In genomic region chr12:133129368-133130037, GRCh38 we compare ENCODE assay signal across 8 cellular contexts. TPM values are rescaled to one million over a fixed set of nuclear protein-coding genes. Genes with fewer than 3 reads are reported as not detected.
DNase-seq lines count a peak whose midpoint lies in the region; ATAC-seq lines count a peak whose summit lies in the region.

No MANE protein-coding gene starts in this region.

- peak overlapping the region; percentile 97 for H3K27ac Mint-ChIP-seq in activated naive CD4-positive, alpha-beta T cell treated with anti-CD3 and anti-CD28 coated beads for 36 hours

- DNase-seq in activated naive CD4-positive, alpha-beta T cell treated with anti-CD3 and anti-CD28 coated beads for 36 hours = no peak
- DNase-seq in activated naive CD4-positive, alpha-beta T cell treated with anti-CD3 and anti-CD28 coated beads, Interleukin-2, amount 50 U/mL, for 16 hours = no peak
- peak; percentile 28 for DNase-seq in OCI-M2 (lab: John Stamatoyannopoulos, UW; ENCODE audit: unreplicated experiment)
- peak; percentile 44 for DNase-seq in dermis blood vessel endothelial cell
- no peak for DNase-seq in aorta
- DNase-seq in SHP77 (lab: John Stamatoyannopoulos, UW) = no peak
- DNase-seq in NCI-H748 treated with DMSO at 0.1 percent for 48 hours (lab: John Stamatoyannopoulos, UW) = no peak

- H3K36me3 Mint-ChIP-seq in activated naive CD4-positive, alpha-beta T cell treated with anti-CD3 and anti-CD28 coated beads for 36 hours (ENCODE audit: low read depth) = peaks cover 70% of the 10 kb centered on the region

- H3K27me3 ChIP-seq in mononuclear cell (ENCODE audit: insufficient read depth, low read length) (no peaks in the 10 kb centered on the region), aorta (ENCODE audit: control insufficient read depth in 1 of 2, insufficient read depth in 2 of 2, low read length in 1 of 2) (no peaks in the 10 kb centered on the region)

- H3K4me3 ChIP-seq in mononuclear cell (ENCODE audit: low read length) (peak overlapping the region; percentile 67), aorta (ENCODE audit: low read length in 2 of 2) (peak overlapping the region; percentile 46 to 83)

- WGBS in aorta, 2 donors = 18 to 24% methylated on average over 20 to 26 of the region's 26 CpGs

- peak; percentile 33 for ATAC-seq in aorta (ENCODE audit: low FRiP score)

- no peaks in the 10 kb centered on the region for H3K27me3 Mint-ChIP-seq in activated naive CD4-positive, alpha-beta T cell treated with anti-CD3 and anti-CD28 coated beads for 36 hours (ENCODE audit: low read depth)

- H3K4me1 Mint-ChIP-seq in activated naive CD4-positive, alpha-beta T cell treated with anti-CD3 and anti-CD28 coated beads for 36 hours (ENCODE audit: low read depth) = peaks cover 14% of the 10 kb centered on the region

- H3K4me3 Mint-ChIP-seq in activated naive CD4-positive, alpha-beta T cell treated with anti-CD3 and anti-CD28 coated beads for 36 hours = peak overlapping the region; percentile 97

- peaks cover 0 to 9% of the 10 kb centered on the region in 2 donors for H3K36me3 ChIP-seq in aorta (ENCODE audit: control insufficient read depth in 1 of 2, insufficient read depth in 2 of 2, low read length in 1 of 2)

- peaks cover 44% of the 10 kb centered on the region for H3K9me3 ChIP-seq in mononuclear cell (ENCODE audit: low read depth, low read length)
- peaks cover 16% of the 10 kb centered on the region for H3K9me3 ChIP-seq in aorta (ENCODE audit: control insufficient read depth, low read length)

- peak overlapping the region; percentile 47 to 80 for H3K27ac ChIP-seq in aorta (ENCODE audit: low read depth in 1 of 2, low read length in 2 of 2)

- H3K9me3 Mint-ChIP-seq in activated naive CD4-positive, alpha-beta T cell treated with anti-CD3 and anti-CD28 coated beads for 36 hours = peaks cover 43% of the 10 kb centered on the region

- intact Hi-C loops in activated naive CD4-positive, alpha-beta T cell treated with anti-CD3 and anti-CD28 coated beads for 36 hours (cut with micrococcal nuclease) = loop anchor here (1.0 kb wide), 9 partner anchors 49 to 442 kb away; partner anchors contain the start of genes CHFR, POLE, PXMP2 and ZNF140
- intact Hi-C loops in aorta (cut with DNase I) = loop anchor here in 1 of 2 donors (1.0 to 2.0 kb wide), 2 partner anchors 49 to 93 kb away; partner anchors contain the start of genes ZNF140 and ZNF84

- CTCF ChIA-PET in activated naive CD4-positive, alpha-beta T cell treated with anti-CD3 and anti-CD28 coated beads for 36 hours (lab: Charles Lee) = no interaction called here

- H3K4me1 ChIP-seq in mononuclear cell (ENCODE audit: insufficient read depth, low read length) = peaks cover 5% of the 10 kb centered on the region
- H3K4me1 ChIP-seq in aorta (ENCODE audit: control insufficient read depth in 1 of 2, insufficient read depth in 2 of 2, low read length in 2 of 2) = peaks cover 0 to 2% of the 10 kb centered on the region in 2 donors

RNA-seq across cellular contexts. Expression of gene ZNF891, which starts 0.6 kb away (rescaled TPM):
- 1 to 10 TPM; 1.1 to 1.2 TPM for total RNA-seq in activated naive CD4-positive, alpha-beta T cell treated with anti-CD3 and anti-CD28 coated beads for 36 hours
- total RNA-seq in dermis blood vessel endothelial cell = 0.93 and 1.0 TPM in 2 replicates
- total RNA-seq in mononuclear cell = 2.5 TPM
- total RNA-seq in aorta = 1 to 10 TPM; 3.5 to 4.9 TPM
- 1 to 10 TPM in 1 of 2 donors, under 1 TPM in 1; 0.50 to 1.2 TPM for polyA plus RNA-seq in aorta

RNA-seq across cellular contexts. Expression of gene ZNF10, which starts 0.9 kb away (rescaled TPM):
- 1 to 10 TPM; 4.9 to 6.0 TPM for total RNA-seq in activated naive CD4-positive, alpha-beta T cell treated with anti-CD3 and anti-CD28 coated beads for 36 hours
- total RNA-seq in dermis blood vessel endothelial cell = 5.6 and 12.9 TPM in 2 replicates
- total RNA-seq in mononuclear cell = 24.0 TPM
- total RNA-seq in aorta = 10 to 100 TPM; 14.8 to 16.2 TPM
- polyA plus RNA-seq in aorta = 10 to 100 TPM in 1 of 2 donors, 1 to 10 TPM in 1; 3.3 to 19.1 TPM

RNA-seq across cellular contexts. Expression of gene ZNF140, which starts 48.8 kb away (rescaled TPM):
- 10 to 100 TPM; 13.3 to 13.9 TPM for total RNA-seq in activated naive CD4-positive, alpha-beta T cell treated with anti-CD3 and anti-CD28 coated beads for 36 hours
- 20.1 and 22.6 TPM in 2 replicates for total RNA-seq in dermis blood vessel endothelial cell
- total RNA-seq in mononuclear cell = 23.6 TPM
- total RNA-seq in aorta = 10 to 100 TPM; 13.2 to 18.0 TPM
- 10 to 100 TPM in 1 of 2 donors, 1 to 10 TPM in 1; 9.8 to 15.3 TPM for polyA plus RNA-seq in aorta

RNA-seq across cellular contexts. Expression of gene ZNF268, which starts 51.8 kb away (rescaled TPM):
- total RNA-seq in activated naive CD4-positive, alpha-beta T cell treated with anti-CD3 and anti-CD28 coated beads for 36 hours = 1 to 10 TPM; 8.4 to 9.1 TPM
- total RNA-seq in dermis blood vessel endothelial cell (39.8 and 44.8 TPM in 2 replicates), mononuclear cell (23.9 TPM), aorta (10 to 100 TPM; 15.7 to 18.9 TPM)
- polyA plus RNA-seq in aorta = 1 to 10 TPM; 4.2 to 5.0 TPM

Comparison
In these comparisons a context has a peak if more than half of its experiments do, and no peak if none do; other contexts are left out.
1. DNase-seq: peak in OCI-M2 (single experiment) and dermis blood vessel endothelial cell (single experiment); none in activated naive CD4-positive, alpha-beta T cell treated with anti-CD3 and anti-CD28 coated beads for 36 hours (single experiment), activated naive CD4-positive, alpha-beta T cell treated with anti-CD3 and anti-CD28 coated beads, Interleukin-2, amount 50 U/mL, for 16 hours (single experiment), aorta (0 of 2), SHP77 (0 of 2) and NCI-H748 treated with DMSO at 0.1 percent for 48 hours (single experiment).